1 cellular context compared by ENCODE assay signal in the genomic region with DNA sequence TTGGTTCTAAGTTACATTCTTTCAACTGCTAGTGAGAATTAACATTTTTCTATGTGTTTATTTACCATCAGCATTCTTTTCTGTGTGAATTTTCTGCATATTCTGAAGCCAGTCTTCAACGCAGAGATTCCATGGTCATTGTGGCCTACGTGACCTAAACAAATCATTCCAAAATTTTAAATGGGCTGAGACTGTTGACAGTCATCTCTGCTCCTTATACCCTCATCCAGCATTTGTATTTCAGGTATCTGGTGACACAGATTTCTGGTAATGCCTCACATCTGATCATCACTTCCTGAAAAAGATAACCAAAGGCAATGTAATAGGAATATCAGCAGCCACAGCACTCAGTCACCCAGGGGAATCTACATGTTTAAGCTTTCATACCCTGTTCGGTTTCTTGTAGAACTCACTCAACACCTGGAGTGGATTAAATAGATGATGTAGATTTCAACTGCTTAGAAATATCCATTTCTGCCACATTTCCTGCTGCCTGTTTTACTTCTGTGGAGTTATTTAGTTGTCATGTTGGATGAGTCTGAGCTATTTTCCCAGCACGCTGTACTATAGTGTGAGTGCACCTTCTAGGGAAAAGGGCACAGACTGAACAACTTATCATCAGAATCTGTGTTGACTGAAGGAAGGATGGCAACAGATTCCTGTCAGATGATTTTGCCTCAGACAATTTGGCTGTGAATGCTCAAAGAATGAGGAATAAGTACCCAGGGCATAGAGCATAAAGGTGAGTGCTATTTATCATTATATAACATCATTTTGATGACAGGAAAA.
TF ChIP-seq lines count a peak whose summit lies in the region.

No MANE protein-coding gene starts in this region.

TF ChIP-seq in GM23338, 12 proteins besides CTCF, POLR2A, EP300 and RAD21 (continued from another document):
- TF ChIP-seq NANOG (IDR thresholded peaks at IDR 0.05; ENCODE audit: borderline replicate concordance) (no peak), POLR2AphosphoS5 (IDR thresholded peaks at IDR 0.05; ENCODE audit: low read depth) (no peak), ZNF114 (CRISPR knock-in tag; IDR thresholded peaks at IDR 0.05) (no peak), ZNF331 (CRISPR knock-in tag; IDR thresholded peaks at IDR 0.05; ENCODE audit: low read depth) (no peak), STAT1 (IDR thresholded peaks at IDR 0.05; ENCODE audit: unreplicated experiment) (no peak), EZH2 (IDR thresholded peaks at IDR 0.05; ENCODE audit: low read depth, unreplicated experiment) (no peak), EZH2phosphoT487 (IDR thresholded peaks at IDR 0.05; ENCODE audit: unreplicated experiment) (no peak), JUNB (IDR thresholded peaks at IDR 0.05; ENCODE audit: unreplicated experiment) (no peak), CREB1 (CRISPR knock-in tag; IDR thresholded peaks at IDR 0.05; ENCODE audit: low read depth) (no peak)
- TF ChIP-seq, protein P1, sequence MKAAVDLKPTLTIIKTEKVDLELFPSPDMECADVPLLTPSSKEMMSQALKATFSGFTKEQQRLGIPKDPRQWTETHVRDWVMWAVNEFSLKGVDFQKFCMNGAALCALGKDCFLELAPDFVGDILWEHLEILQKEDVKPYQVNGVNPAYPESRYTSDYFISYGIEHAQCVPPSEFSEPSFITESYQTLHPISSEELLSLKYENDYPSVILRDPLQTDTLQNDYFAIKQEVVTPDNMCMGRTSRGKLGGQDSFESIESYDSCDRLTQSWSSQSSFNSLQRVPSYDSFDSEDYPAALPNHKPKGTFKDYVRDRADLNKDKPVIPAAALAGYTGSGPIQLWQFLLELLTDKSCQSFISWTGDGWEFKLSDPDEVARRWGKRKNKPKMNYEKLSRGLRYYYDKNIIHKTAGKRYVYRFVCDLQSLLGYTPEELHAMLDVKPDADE (IDR thresholded peaks at IDR 0.05): no peak
